32 cellular contexts compared by ENCODE assay signal in the genomic region with DNA sequence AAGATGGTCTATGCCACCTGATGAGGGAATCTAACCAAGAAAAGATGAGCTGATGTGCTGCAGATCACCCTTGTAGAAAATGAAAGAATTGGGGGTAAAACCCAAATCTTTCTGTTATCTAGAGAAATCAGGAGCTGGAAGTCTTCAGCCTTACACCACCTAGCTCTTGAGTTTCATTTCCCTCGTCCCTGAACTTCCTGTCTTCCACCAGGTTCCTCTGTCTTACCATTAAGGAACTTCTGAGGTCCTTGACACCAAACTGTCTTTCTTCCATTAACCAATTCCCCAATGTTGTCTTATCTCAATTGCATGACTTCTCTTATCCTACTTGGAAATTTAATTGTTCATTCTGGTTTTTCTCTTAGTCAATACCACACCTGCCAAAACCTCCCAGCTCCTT. TPM values are rescaled to one million over a fixed set of nuclear protein-coding genes. Genes with fewer than 3 reads are reported as not detected.
DNase-seq lines count a peak whose midpoint lies in the region; ATAC-seq, FAIRE-seq and TF ChIP-seq lines count a peak whose summit lies in the region.
"Had no signal": no experiment of that assay in that cellular context is flagged by ENCODE, and none has a peak within 500 bp of the region (broad histone marks: within the 10 kb centered on the region; RNA-seq: fewer than 3 reads in every experiment).

No MANE protein-coding gene starts in this region.

- H3K4me3 Mint-ChIP-seq in activated CD4-positive, alpha-beta T cell treated with anti-CD3 and anti-CD28 coated beads, Interleukin-2, amount 10 ng/mL, durations not matched to agents 24 days and 14 days = peak overlapping the region; percentile 39
- no peak overlapping the region for H3K4me3 Mint-ChIP-seq in activated CD4-positive, alpha-beta T cell treated with anti-CD3 and anti-CD28 coated beads for 36 hours
- no peak overlapping the region for H3K4me3 Mint-ChIP-seq in CD14-positive monocyte
- peak overlapping the region; percentile 50 for H3K4me3 Mint-ChIP-seq in activated naive CD8-positive, alpha-beta T cell treated with anti-CD3 and anti-CD28 coated beads, Interleukin-2, amount 10 ng/mL, durations not matched to agents 7 days and 5 days

- no peak overlapping the region for H3K27ac Mint-ChIP-seq in activated CD4-positive, alpha-beta T cell treated with anti-CD3 and anti-CD28 coated beads, Interleukin-2, amount 10 ng/mL, durations not matched to agents 24 days and 14 days
- no peak overlapping the region for H3K27ac Mint-ChIP-seq in activated CD4-positive, alpha-beta T cell treated with anti-CD3 and anti-CD28 coated beads for 36 hours
- peak overlapping the region in 5 of 7 donors; percentile 4 to 73 (median 60) for H3K27ac Mint-ChIP-seq in CD14-positive monocyte
- peak overlapping the region; percentile 75 for H3K27ac Mint-ChIP-seq in activated naive CD8-positive, alpha-beta T cell treated with anti-CD3 and anti-CD28 coated beads, Interleukin-2, amount 10 ng/mL, durations not matched to agents 7 days and 5 days

- intact Hi-C loops in activated CD4-positive, alpha-beta T cell treated with anti-CD3 and anti-CD28 coated beads, Interleukin-2, amount 10 ng/mL, durations not matched to agents 24 days and 14 days (cut with micrococcal nuclease) = loop anchor here (5.0 to 10.0 kb wide), 4 partner anchors 169 to 717 kb away; a partner anchor contains a TSS
- intact Hi-C loops in activated CD4-positive, alpha-beta T cell treated with anti-CD3 and anti-CD28 coated beads for 36 hours (cut with DNase I, micrococcal nuclease) = no loop called here
- intact Hi-C loops in CD14-positive monocyte (cut with micrococcal nuclease) (no loop called here), ovary (cut with DNase I) (no loop called here)

- H3K36me3 ChIP-seq in ovary = no peaks in the 10 kb centered on the region
- H3K36me3 ChIP-seq: brain microvascular endothelial cell, left lung, thoracic aorta, vagina had no signal

- no peaks in the 10 kb centered on the region for H3K4me1 ChIP-seq in ovary (ENCODE audit: insufficient read depth)
- H3K4me1 ChIP-seq: A549, Caco-2, left lung, vagina had no signal

- CTCF ChIA-PET in activated CD4-positive, alpha-beta T cell treated with anti-CD3 and anti-CD28 coated beads for 36 hours (lab: Charles Lee) = interaction anchor here (0.6 to 1.5 kb wide), 2 partner anchors 14 to 22 kb away, joined by 4 read pairs; no protein-coding TSS in a partner anchor

- no peak for DNase-seq in activated CD4-positive, alpha-beta T cell treated with anti-CD3 and anti-CD28 coated beads, Interleukin-2, amount 10 ng/mL, durations not matched to agents 24 days and 14 days
- no peak for DNase-seq in activated CD4-positive, alpha-beta T cell treated with anti-CD3 and anti-CD28 coated beads for 36 hours
- no peak for DNase-seq in CD14-positive monocyte (ENCODE audit: low spot score)
- no peak for DNase-seq in GM18507 (ENCODE audit: extremely low spot score, insufficient read length, low read depth)
- no peak for DNase-seq in activated naive CD8-positive, alpha-beta T cell treated with anti-CD3 and anti-CD28 coated beads, Interleukin-2, amount 10 ng/mL, durations not matched to agents 7 days and 5 days
- DNase-seq in hippocampal formation (lab: John Stamatoyannopoulos, UW) = no peak
- DNase-seq in ovary = no peak
- no peak for DNase-seq in activated CD4-positive, CD25-positive, alpha-beta regulatory T cell (lab: John Stamatoyannopoulos, UW)
- DNase-seq: AML-193; amniotic stem cell; brain microvascular endothelial cell; Caco-2; DMS79 treated with DMSO at 0.1 percent for 48 hours; GF-D8; hypothalamus; left lung; NCI-H1436 treated with DMSO at 0.1 percent for 48 hours; NCI-H2107; NCI-H446; NCI-H774; occipital lobe; OCI-M1; stimulated activated CD4-positive, alpha-beta T cell treated with anti-CD3 and anti-CD28 coated beads, Interleukin-15, amount 100 ng/mL, for 24 hours; stimulated activated naive CD4-positive, alpha-beta T cell; T-helper 17 cell had no signal

- peaks cover 1% of the 10 kb centered on the region for H3K27me3 Mint-ChIP-seq in activated CD4-positive, alpha-beta T cell treated with anti-CD3 and anti-CD28 coated beads, Interleukin-2, amount 10 ng/mL, durations not matched to agents 24 days and 14 days
- H3K27me3 Mint-ChIP-seq in activated CD4-positive, alpha-beta T cell treated with anti-CD3 and anti-CD28 coated beads for 36 hours = peaks cover 3% of the 10 kb centered on the region
- peaks cover under 1 to 8% (median 8%) of the 10 kb centered on the region in 3 donors for H3K27me3 Mint-ChIP-seq in CD14-positive monocyte (ENCODE audit: low read depth in 3 of 3)
- no peaks in the 10 kb centered on the region for H3K27me3 Mint-ChIP-seq in activated naive CD8-positive, alpha-beta T cell treated with anti-CD3 and anti-CD28 coated beads, Interleukin-2, amount 10 ng/mL, durations not matched to agents 7 days and 5 days
- H3K27me3 Mint-ChIP-seq: T-helper 17 cell had no signal

- ATAC-seq in activated CD4-positive, alpha-beta T cell treated with anti-CD3 and anti-CD28 coated beads for 36 hours = no peak
- ATAC-seq in activated naive CD8-positive, alpha-beta T cell treated with anti-CD3 and anti-CD28 coated beads, Interleukin-2, amount 10 ng/mL, durations not matched to agents 7 days and 5 days (ENCODE audit: low read depth) = no peak
- ATAC-seq: A549, HCT116, left lung, T-helper 17 cell had no signal

- POLR2A ChIA-PET in activated CD4-positive, alpha-beta T cell treated with anti-CD3 and anti-CD28 coated beads for 36 hours (lab: Charles Lee) = no interaction called here
- POLR2A ChIA-PET in activated naive CD8-positive, alpha-beta T cell treated with anti-CD3 and anti-CD28 coated beads, Interleukin-2, amount 10 ng/mL, durations not matched to agents 7 days and 5 days (lab: Charles Lee) = interaction anchor here (0.6 to 0.7 kb wide), 2 partner anchors 24 to 450 kb away, joined by 3 to 4 read pairs; no protein-coding TSS in a partner anchor

- no peak overlapping the region for H3K27ac ChIP-seq in ovary
- H3K27ac ChIP-seq: A549, brain microvascular endothelial cell, left lung, thoracic aorta, vagina, VCaP had no signal

- TF ChIP-seq CTCF in CD14-positive monocyte (IDR thresholded peaks at IDR 0.05) = no peak
- no peak for TF ChIP-seq CTCF in ovary (IDR thresholded peaks at IDR 0.05)

- no peak for TF ChIP-seq EP300 in ovary (IDR thresholded peaks at IDR 0.05)

- no peak for TF ChIP-seq POLR2A in ovary (IDR thresholded peaks at IDR 0.05)

- peaks cover 43% of the 10 kb centered on the region for H3K4me1 Mint-ChIP-seq in activated CD4-positive, alpha-beta T cell treated with anti-CD3 and anti-CD28 coated beads, Interleukin-2, amount 10 ng/mL, durations not matched to agents 24 days and 14 days
- peaks cover 45% of the 10 kb centered on the region for H3K4me1 Mint-ChIP-seq in activated CD4-positive, alpha-beta T cell treated with anti-CD3 and anti-CD28 coated beads for 36 hours
- peaks cover 8% of the 10 kb centered on the region for H3K4me1 Mint-ChIP-seq in CD14-positive monocyte
- peaks cover 40% of the 10 kb centered on the region for H3K4me1 Mint-ChIP-seq in activated naive CD8-positive, alpha-beta T cell treated with anti-CD3 and anti-CD28 coated beads, Interleukin-2, amount 10 ng/mL, durations not matched to agents 7 days and 5 days

- H3K4me3 ChIP-seq in ovary = no peak overlapping the region
- H3K4me3 ChIP-seq: A549, left lung, thoracic aorta, vagina had no signal

- H3K9me3 ChIP-seq in ovary = no peaks in the 10 kb centered on the region
- H3K9me3 ChIP-seq: A549, Caco-2, left lung, thoracic aorta, vagina had no signal

- H3K36me3 Mint-ChIP-seq in activated CD4-positive, alpha-beta T cell treated with anti-CD3 and anti-CD28 coated beads, Interleukin-2, amount 10 ng/mL, durations not matched to agents 24 days and 14 days (ENCODE audit: low read depth) = peaks cover 2% of the 10 kb centered on the region
- no peaks in the 10 kb centered on the region for H3K36me3 Mint-ChIP-seq in activated CD4-positive, alpha-beta T cell treated with anti-CD3 and anti-CD28 coated beads for 36 hours (ENCODE audit: low read depth)
- no peaks in the 10 kb centered on the region for H3K36me3 Mint-ChIP-seq in CD14-positive monocyte
- peaks cover 24% of the 10 kb centered on the region for H3K36me3 Mint-ChIP-seq in activated naive CD8-positive, alpha-beta T cell treated with anti-CD3 and anti-CD28 coated beads, Interleukin-2, amount 10 ng/mL, durations not matched to agents 7 days and 5 days

- WGBS in ovary, 3 donors = 23 to 52% (median 51%) methylated on average over 1 of the region's 1 CpG

- no peaks in the 10 kb centered on the region for H3K27me3 ChIP-seq in ovary
- H3K27me3 ChIP-seq: brain microvascular endothelial cell, left lung, vagina had no signal

- FAIRE-seq in GM18507 (lab: Jason Lieb, UNC) = peak; percentile 31
- FAIRE-seq: A549, endothelial cell of umbilical vein had no signal

- H3K9me3 Mint-ChIP-seq in activated CD4-positive, alpha-beta T cell treated with anti-CD3 and anti-CD28 coated beads, Interleukin-2, amount 10 ng/mL, durations not matched to agents 24 days and 14 days = peaks cover 7% of the 10 kb centered on the region
- H3K9me3 Mint-ChIP-seq in activated CD4-positive, alpha-beta T cell treated with anti-CD3 and anti-CD28 coated beads for 36 hours (ENCODE audit: low read depth) = no peaks in the 10 kb centered on the region
- H3K9me3 Mint-ChIP-seq in CD14-positive monocyte = peaks cover 0 to 7% (median 0%) of the 10 kb centered on the region in 7 donors
- peaks cover 5% of the 10 kb centered on the region for H3K9me3 Mint-ChIP-seq in activated naive CD8-positive, alpha-beta T cell treated with anti-CD3 and anti-CD28 coated beads, Interleukin-2, amount 10 ng/mL, durations not matched to agents 7 days and 5 days

RNA-seq across cellular contexts. Expression of a gene that starts 31.5 kb away (rescaled TPM):
- total RNA-seq in activated CD4-positive, alpha-beta T cell treated with anti-CD3 and anti-CD28 coated beads, Interleukin-2, amount 10 ng/mL, durations not matched to agents 24 days and 14 days = 0.19 and 0.21 TPM in 2 replicates
- under 1 TPM; 0.21 to 0.23 TPM for total RNA-seq in activated CD4-positive, alpha-beta T cell treated with anti-CD3 and anti-CD28 coated beads for 36 hours
- not detected for polyA plus RNA-seq in CD14-positive monocyte
- total RNA-seq in activated naive CD8-positive, alpha-beta T cell treated with anti-CD3 and anti-CD28 coated beads, Interleukin-2, amount 10 ng/mL, durations not matched to agents 7 days and 5 days = 1 to 10 TPM; 3.2 to 4.2 TPM
- 10 to 100 TPM in 1 of 7 donors, 1 to 10 TPM in 5, under 1 TPM in 1; 0.20 to 22.7 (median 2.5) TPM for total RNA-seq in ovary
- polyA plus RNA-seq in ovary = 1 to 10 TPM in 1 of 2 donors, under 1 TPM in 1; 0.44 to 4.0 TPM
- total RNA-seq: Caco-2, endothelial cell of umbilical vein, pulmonary artery endothelial cell had no signal
- polyA plus RNA-seq: endothelial cell of umbilical vein had no signal

Comparison
In these comparisons a context has a peak if more than half of its experiments do, and no peak if none do; other contexts are left out.
1. H3K4me3 Mint-ChIP-seq: peak in activated CD4-positive, alpha-beta T cell treated with anti-CD3 and anti-CD28 coated beads, Interleukin-2, amount 10 ng/mL, durations not matched to agents 24 days and 14 days (single experiment) and activated naive CD8-positive, alpha-beta T cell treated with anti-CD3 and anti-CD28 coated beads, Interleukin-2, amount 10 ng/mL, durations not matched to agents 7 days and 5 days (single experiment); none in activated CD4-positive, alpha-beta T cell treated with anti-CD3 and anti-CD28 coated beads for 36 hours (single experiment) and CD14-positive monocyte (0 of 2).
2. H3K27ac Mint-ChIP-seq: peak in CD14-positive monocyte (5 of 7) and activated naive CD8-positive, alpha-beta T cell treated with anti-CD3 and anti-CD28 coated beads, Interleukin-2, amount 10 ng/mL, durations not matched to agents 7 days and 5 days (single experiment); none in activated CD4-positive, alpha-beta T cell treated with anti-CD3 and anti-CD28 coated beads, Interleukin-2, amount 10 ng/mL, durations not matched to agents 24 days and 14 days (single experiment) and activated CD4-positive, alpha-beta T cell treated with anti-CD3 and anti-CD28 coated beads for 36 hours (single experiment).